Comparison of ENCODE assay signal across 16 cellular contexts in genomic region chrX:96314974-96315373, GRCh38.
DNase-seq lines count a peak whose midpoint lies in the region; ATAC-seq, FAIRE-seq and TF ChIP-seq lines count a peak whose summit lies in the region.
"Had no signal": no experiment of that assay in that cellular context is flagged by ENCODE, and none has a peak within 500 bp of the region (broad histone marks: within the 10 kb centered on the region; RNA-seq: fewer than 3 reads in every experiment).

No MANE protein-coding gene starts in this region.

- H3K4me3 ChIP-seq in A549, result no peak overlapping the region
- H3K4me3 ChIP-seq in fibroblast of the aortic adventitia (ENCODE audit: low read depth, low read length), result no peak overlapping the region
- H3K4me3 ChIP-seq in suprapubic skin, result no peak overlapping the region
- H3K4me3 ChIP-seq: uterus had no signal

- H3K27me3 ChIP-seq in suprapubic skin, result no peaks in the 10 kb centered on the region
- H3K27me3 ChIP-seq: uterus had no signal

- DNase-seq in A549 (ENCODE audit: low read depth in 1 of 2, low spot score in 1 of 2), result peak in 1 of 2 experiments; percentile 23
- peak; percentile 61 for DNase-seq in HCEC 1CT
- DNase-seq in SW480 (ENCODE audit: low spot score), result peak; percentile 15
- peak; percentile 50 for DNase-seq in fibroblast of the aortic adventitia (ENCODE audit: low read depth)
- no peak for DNase-seq in amniotic stem cell (lab: John Stamatoyannopoulos, UW)
- no peak for DNase-seq in suprapubic skin (ENCODE audit: low spot score in 2 of 2)
- no peak for DNase-seq in T-helper 9 cell
- DNase-seq: activated CD8-positive, alpha-beta memory T cell treated with anti-CD3 and anti-CD28 coated beads, Interleukin-2, amount 50 U/mL, for 48 hours; effector memory CD4-positive, alpha-beta T cell; NCI-H69; posterior cingulate gyrus; stimulated activated CD4-positive, alpha-beta T cell treated with anti-CD3 and anti-CD28 coated beads, Interleukin-1b, Interleukin-23, amount 100 ng/mL, for 48 hours; uterus had no signal

- TF ChIP-seq POLR2A in A549 (IDR thresholded peaks at IDR 0.05; ENCODE audit: low read length) (no peak), suprapubic skin (IDR thresholded peaks at IDR 0.05) (no peak)

- no peak for FAIRE-seq in A549 (lab: Jason Lieb, UNC)

- POLR2A ChIA-PET in A549 (lab: Yijun Ruan, JAX), result no interaction called here

- ATAC-seq in A549 (no peak; a peak in 1 of 6 replicates), HG02571 (IDR thresholded peaks at IDR 0.05; ENCODE audit: unreplicated experiment) (no peak)
- ATAC-seq: Right ventricle myocardium inferior had no signal

- no peaks in the 10 kb centered on the region for H3K4me1 ChIP-seq in A549
- no peaks in the 10 kb centered on the region for H3K4me1 ChIP-seq in suprapubic skin
- H3K4me1 ChIP-seq: uterus had no signal

- CTCF ChIA-PET in A549 (lab: Yijun Ruan, JAX), result no interaction called here

- TF ChIP-seq EP300 in A549 (IDR thresholded peaks at IDR 0.05) (no peak), suprapubic skin (IDR thresholded peaks at IDR 0.05) (no peak)

- no peak for TF ChIP-seq RAD21 in A549 (conservative IDR thresholded peaks at IDR 0.05 in 1 of 2, IDR thresholded peaks at IDR 0.05 in 1 of 2)

- TF ChIP-seq CTCF in A549 (IDR thresholded peaks at IDR 0.05), result no peak
- TF ChIP-seq CTCF in fibroblast of the aortic adventitia (IDR thresholded peaks at IDR 0.05; ENCODE audit: insufficient read depth, low read length), result no peak
- no peak for TF ChIP-seq CTCF in suprapubic skin (IDR thresholded peaks at IDR 0.05)

- H3K9me3 ChIP-seq in A549, result no peaks in the 10 kb centered on the region
- H3K9me3 ChIP-seq in suprapubic skin, result no peaks in the 10 kb centered on the region
- H3K9me3 ChIP-seq: uterus had no signal

- 0% methylated on average over 2 of the region's 2 CpGs for WGBS in A549 (ENCODE audit: missing lambda C conversion rate)
- 75% methylated on average over 2 of the region's 2 CpGs for WGBS in suprapubic skin

- no peak overlapping the region for H3K4me2 ChIP-seq in A549

- H3K36me3 ChIP-seq in suprapubic skin, result no peaks in the 10 kb centered on the region

- H3K27ac ChIP-seq in A549 (no peak overlapping the region), suprapubic skin (no peak overlapping the region)
- H3K27ac ChIP-seq: uterus, VCaP had no signal

TF ChIP-seq in A549, 52 proteins besides CTCF, POLR2A, EP300 and RAD21:
- no peak for TF ChIP-seq FOSL2 (IDR thresholded peaks at IDR 0.05)
- TF ChIP-seq FOSL2 (CRISPR knock-in tag; IDR thresholded peaks at IDR 0.05), result peak; percentile 49; the same call in 1 of the 2 replicates
- no peak for TF ChIP-seq MYC (IDR thresholded peaks at IDR 0.05; ENCODE audit: borderline replicate concordance, low read length)

Comparison
In these comparisons a context has a peak if more than half of its experiments do, and no peak if none do; other contexts are left out.
1. DNase-seq: peak in HCEC 1CT (single experiment), SW480 (single experiment) and fibroblast of the aortic adventitia (single experiment); none in amniotic stem cell (single experiment), suprapubic skin (0 of 2) and T-helper 9 cell (single experiment).